In genomic region chr5:34844999-34845398, GRCh38 we compare ENCODE assay signal across 19 cellular contexts. TPM values are rescaled to one million over a fixed set of nuclear protein-coding genes. Genes with fewer than 3 reads are reported as not detected.
DNase-seq lines count a peak whose midpoint lies in the region; FAIRE-seq and TF ChIP-seq lines count a peak whose summit lies in the region.
"Had no signal": no experiment of that assay in that cellular context is flagged by ENCODE, and none has a peak within 500 bp of the region (broad histone marks: within the 10 kb centered on the region; RNA-seq: fewer than 3 reads in every experiment).

No MANE protein-coding gene starts in this region.

- TF ChIP-seq POLR2A in thyroid gland (IDR thresholded peaks at IDR 0.05): no peak

- no peak overlapping the region for H3K27ac Mint-ChIP-seq in astrocyte (ENCODE audit: unreplicated experiment)
- H3K27ac Mint-ChIP-seq: CD4-positive, CD25-positive, alpha-beta regulatory T cell had no signal

- H4K20me1 ChIP-seq in astrocyte (ENCODE audit: insufficient read depth, low read length): no peaks in the 10 kb centered on the region
- H4K20me1 ChIP-seq: BLaER1 treated with 17β-estradiol and CSF1 and Interleukin-3, amounts not matched to agents 10 nM and 100 nM had no signal

- no peak overlapping the region for H4K12ac ChIP-seq in trophoblast cell (ENCODE audit: low read depth, low read length)

- H3K4me3 Mint-ChIP-seq in astrocyte (ENCODE audit: unreplicated experiment): no peak overlapping the region

- H3K9me3 Mint-ChIP-seq in astrocyte (ENCODE audit: unreplicated experiment): peaks cover 1% of the 10 kb centered on the region
- H3K9me3 Mint-ChIP-seq: CD4-positive, CD25-positive, alpha-beta regulatory T cell had no signal

- no peak overlapping the region for H3K4ac ChIP-seq in trophoblast cell (ENCODE audit: low read depth, low read length)

- FAIRE-seq in GM19239 (lab: Jason Lieb, UNC) (peak; percentile 4), HTR-8/SVneo (lab: Jason Lieb, UNC) (peak; percentile 48), astrocyte (lab: Jason Lieb, UNC) (peak; percentile 13)
- FAIRE-seq: GM12878, GM18507 had no signal

- H2BK120ac ChIP-seq in trophoblast cell (ENCODE audit: insufficient read depth, low read length, poor library complexity): peak overlapping the region; percentile 15

- H3K23ac ChIP-seq in trophoblast cell (ENCODE audit: low read length): no peak overlapping the region

- no peak overlapping the region for H3K9ac ChIP-seq in astrocyte (ENCODE audit: low read length)
- H3K9ac ChIP-seq in trophoblast cell (ENCODE audit: low read length): no peak overlapping the region
- H3K9ac ChIP-seq: BLaER1 treated with 17β-estradiol and CSF1 and Interleukin-3, amounts not matched to agents 10 nM and 100 nM; GM23248 had no signal

- H3K14ac ChIP-seq in trophoblast cell (ENCODE audit: low read length): no peak overlapping the region

- no CpG with 5 or more reads among the region's 4 CpGs for WGBS in trophoblast cell (ENCODE audit: extremely low coverage, insufficient coverage, insufficient read length)
- WGBS in thyroid gland, 2 donors: 75 to 84% methylated on average over 4 of the region's 4 CpGs

- no peak for DNase-seq in GM19239 (ENCODE audit: insufficient read length, low spot score)
- DNase-seq in HTR-8/SVneo (ENCODE audit: insufficient read length, low spot score): no peak
- no peak for DNase-seq in astrocyte (ENCODE audit: low read depth)
- DNase-seq in trophoblast cell: no peak
- DNase-seq in thyroid gland: no peak
- DNase-seq in epidermal melanocyte (ENCODE audit: insufficient read length, low spot score): no peak
- DNase-seq in NCI-H69 (lab: John Stamatoyannopoulos, UW): no peak
- DNase-seq: ACHN; CD4-positive, CD25-positive, alpha-beta regulatory T cell; DMS 273 treated with DMSO at 0.1 percent for 48 hours; DMS79; GM23248; H7 had no signal

- H3K4me2 ChIP-seq in astrocyte (ENCODE audit: low read length) (no peak overlapping the region), trophoblast cell (ENCODE audit: low read length) (no peak overlapping the region)
- H3K4me2 ChIP-seq: BLaER1 treated with 17β-estradiol and CSF1 and Interleukin-3, amounts not matched to agents 10 nM and 100 nM had no signal

- H3K4me3 ChIP-seq in astrocyte (ENCODE audit: insufficient read depth, low read depth, low read length) (no peak overlapping the region), trophoblast cell (ENCODE audit: low read depth, low read length) (no peak overlapping the region), thyroid gland (replicated peaks in 1 of 3) (no peak overlapping the region)
- H3K4me3 ChIP-seq: BLaER1 treated with 17β-estradiol and CSF1 and Interleukin-3, amounts not matched to agents 10 nM and 100 nM; GM12878; GM23248 had no signal

- H3K36me3 ChIP-seq in astrocyte (ENCODE audit: insufficient read depth, low read length) (no peaks in the 10 kb centered on the region), trophoblast cell (ENCODE audit: control insufficient read depth in 1 of 2, insufficient read depth in 2 of 2, low read length in 2 of 2) (no peaks in the 10 kb centered on the region), thyroid gland (no peaks in the 10 kb centered on the region)
- H3K36me3 ChIP-seq: BLaER1 treated with 17β-estradiol and CSF1 and Interleukin-3, amounts not matched to agents 10 nM and 100 nM had no signal

- H2AK5ac ChIP-seq in trophoblast cell (ENCODE audit: low read length): no peak overlapping the region

- intact Hi-C loops in thyroid gland (cut with DNase I): no loop called here

- no peak overlapping the region for H2BK12ac ChIP-seq in trophoblast cell (ENCODE audit: low read length)

- no peak overlapping the region for H4K91ac ChIP-seq in trophoblast cell (ENCODE audit: low read depth, low read length)

- no peak overlapping the region for H4K8ac ChIP-seq in trophoblast cell (ENCODE audit: low read depth, low read length)

- no peaks in the 10 kb centered on the region for H3K79me2 ChIP-seq in astrocyte (ENCODE audit: insufficient read depth, low read length)
- H3K79me2 ChIP-seq in trophoblast cell (ENCODE audit: control insufficient read depth, insufficient read depth, low read length, poor library complexity): no peaks in the 10 kb centered on the region

- H2BK5ac ChIP-seq in trophoblast cell (ENCODE audit: low read depth, low read length, poor library complexity): no peak overlapping the region

- peaks cover 5% of the 10 kb centered on the region for H3K4me1 Mint-ChIP-seq in astrocyte (ENCODE audit: low read depth, unreplicated experiment)

- H3K4me1 ChIP-seq in astrocyte (ENCODE audit: insufficient read depth, low read length) (no peaks in the 10 kb centered on the region), trophoblast cell (ENCODE audit: control insufficient read depth in 1 of 2, insufficient read depth in 2 of 2, low read length in 2 of 2) (peaks cover 0 to 4% of the 10 kb centered on the region in 2 experiments), thyroid gland (no peaks in the 10 kb centered on the region)

- TF ChIP-seq CTCF in astrocyte (IDR thresholded peaks at IDR 0.05; ENCODE audit: insufficient read depth, low read depth, low read length): no peak
- TF ChIP-seq CTCF in thyroid gland (IDR thresholded peaks at IDR 0.05): no peak

- H3K27me3 Mint-ChIP-seq in astrocyte (ENCODE audit: low read depth, unreplicated experiment): no peaks in the 10 kb centered on the region

- no peak overlapping the region for H3K18ac ChIP-seq in trophoblast cell (ENCODE audit: low read length)

- H3K36me3 Mint-ChIP-seq in astrocyte (ENCODE audit: low read depth, unreplicated experiment): peaks cover 2% of the 10 kb centered on the region
- H3K36me3 Mint-ChIP-seq: CD4-positive, CD25-positive, alpha-beta regulatory T cell had no signal

- no peak overlapping the region for H3K27ac ChIP-seq in astrocyte (ENCODE audit: low read depth, low read length)
- no peak overlapping the region for H3K27ac ChIP-seq in trophoblast cell (ENCODE audit: low read depth, low read length)
- H3K27ac ChIP-seq in thyroid gland: no peak overlapping the region
- H3K27ac ChIP-seq: BLaER1 treated with 17β-estradiol and CSF1 and Interleukin-3, amounts not matched to agents 10 nM and 100 nM; GM23248; HL-60 had no signal

- H3K9me3 ChIP-seq in astrocyte (ENCODE audit: insufficient read depth, low read depth, low read length) (no peaks in the 10 kb centered on the region), trophoblast cell (ENCODE audit: insufficient read depth, low read depth, low read length) (peaks cover 6% of the 10 kb centered on the region), thyroid gland (no peaks in the 10 kb centered on the region)

- H3K27me3 ChIP-seq in astrocyte (ENCODE audit: insufficient read depth, low read length) (no peaks in the 10 kb centered on the region), trophoblast cell (ENCODE audit: insufficient read depth, low read length) (no peaks in the 10 kb centered on the region), thyroid gland (no peaks in the 10 kb centered on the region)
- H3K27me3 ChIP-seq: BLaER1 treated with 17β-estradiol and CSF1 and Interleukin-3, amounts not matched to agents 10 nM and 100 nM had no signal

- H2AFZ ChIP-seq in astrocyte (ENCODE audit: low read depth, low read length): no peak overlapping the region
- no peak overlapping the region for H2AFZ ChIP-seq in trophoblast cell (ENCODE audit: insufficient read depth, low read length, poor library complexity)
- H2AFZ ChIP-seq: GM23248 had no signal

- no peaks in the 10 kb centered on the region for H3K79me1 ChIP-seq in trophoblast cell (ENCODE audit: low read length)

RNA-seq across cellular contexts. Expression of gene TTC23L, which starts 6.0 kb away (rescaled TPM):
- 0.16 and 1.2 TPM in 2 replicates for total RNA-seq in astrocyte
- 0.39 and 0.51 TPM in 2 replicates for polyA plus RNA-seq in trophoblast cell (2013)
- total RNA-seq in thyroid gland: 1 to 10 TPM in 1 of 4 donors, under 1 TPM in 3; 0.45 to 7.1 (median 0.75) TPM
- total RNA-seq: A172; CD4-positive, CD25-positive, alpha-beta regulatory T cell; G401 had no signal
- polyA plus RNA-seq: CD4-positive, CD25-positive, alpha-beta regulatory T cell; GM12878; GM23248 had no signal
